ENCODE assay signal across 1 cellular context in the genomic region with DNA sequence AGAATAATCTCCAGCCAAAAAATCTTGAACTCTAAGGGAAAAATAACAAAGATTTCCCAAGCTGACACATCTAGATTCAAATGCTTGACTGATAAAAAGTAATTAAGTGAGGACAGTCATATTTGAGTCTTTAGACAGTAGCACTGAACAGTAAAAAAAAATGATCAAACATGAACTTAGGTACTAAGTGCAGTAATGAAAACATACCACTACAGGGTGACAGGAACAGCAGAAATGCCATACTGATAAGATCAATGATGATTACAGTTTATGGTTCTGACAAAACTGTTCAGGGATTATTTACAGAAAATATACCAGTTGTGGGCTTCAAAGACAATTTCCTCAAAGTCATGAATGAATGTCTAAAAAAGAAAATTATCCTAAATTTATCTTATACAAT.
TF ChIP-seq lines count a peak whose summit lies in the region.

No MANE protein-coding gene starts in this region.

TF ChIP-seq in WTC11, 78 proteins besides CTCF, POLR2A, EP300 and RAD21 (continued from another document):
- TF ChIP-seq, protein P1, sequence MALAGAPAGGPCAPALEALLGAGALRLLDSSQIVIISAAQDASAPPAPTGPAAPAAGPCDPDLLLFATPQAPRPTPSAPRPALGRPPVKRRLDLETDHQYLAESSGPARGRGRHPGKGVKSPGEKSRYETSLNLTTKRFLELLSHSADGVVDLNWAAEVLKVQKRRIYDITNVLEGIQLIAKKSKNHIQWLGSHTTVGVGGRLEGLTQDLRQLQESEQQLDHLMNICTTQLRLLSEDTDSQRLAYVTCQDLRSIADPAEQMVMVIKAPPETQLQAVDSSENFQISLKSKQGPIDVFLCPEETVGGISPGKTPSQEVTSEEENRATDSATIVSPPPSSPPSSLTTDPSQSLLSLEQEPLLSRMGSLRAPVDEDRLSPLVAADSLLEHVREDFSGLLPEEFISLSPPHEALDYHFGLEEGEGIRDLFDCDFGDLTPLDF (CRISPR knock-in tag; IDR thresholded peaks at IDR 0.05) = no peak
- TF ChIP-seq TP53 (CRISPR knock-in tag; IDR thresholded peaks at IDR 0.05) (no peak), CREM (CRISPR knock-in tag; IDR thresholded peaks at IDR 0.05) (no peak), NFE2L1 (CRISPR knock-in tag; IDR thresholded peaks at IDR 0.05) (no peak), ZNF671 (CRISPR knock-in tag; IDR thresholded peaks at IDR 0.05) (no peak), SMAD3 (CRISPR knock-in tag; IDR thresholded peaks at IDR 0.05; ENCODE audit: borderline replicate concordance) (no peak)
TF ChIP-seq in WTC11: peak in this region for 0.
